In genomic region chr10:124117879-124118278, GRCh38 we compare ENCODE assay signal across 2 cellular contexts.
TF ChIP-seq lines count a peak whose summit lies in the region.

No MANE protein-coding gene starts in this region.

TF ChIP-seq in HEK293, 187 proteins besides CTCF, POLR2A, EP300 and RAD21:
- TF ChIP-seq KLF10 (tag by site-specific recombination; IDR thresholded peaks at IDR 0.05) (no peak), KLF9 (tag by site-specific recombination; IDR thresholded peaks at IDR 0.05; ENCODE audit: low read depth) (no peak), ZFHX2 (tag by site-specific recombination; conservative IDR thresholded peaks at IDR 0.05) (peak; percentile 49), ZBTB48 (tag by site-specific recombination; IDR thresholded peaks at IDR 0.05) (no peak), ZNF23 (tag by site-specific recombination; IDR thresholded peaks at IDR 0.05; ENCODE audit: borderline replicate concordance) (no peak)

TF ChIP-seq in K562, 482 proteins besides CTCF, POLR2A, EP300 and RAD21:
- TF ChIP-seq ZSCAN32 (CRISPR knock-in tag; IDR thresholded peaks at IDR 0.05) (peak; percentile 55; the same call in 1 of the 2 replicates), PRPF4 (IDR thresholded peaks at IDR 0.05; ENCODE audit: insufficient read depth, low read depth, low read length, poor library complexity, severe bottlenecking) (no peak), NFE2L1 (tag; IDR thresholded peaks at IDR 0.05; ENCODE audit: borderline replicate concordance, low read depth) (no peak), ATF7 (IDR thresholded peaks at IDR 0.05) (peak; percentile 65; the same call in 1 of the 2 replicates), ZNF263 (CRISPR knock-in tag; IDR thresholded peaks at IDR 0.05; ENCODE audit: borderline replicate concordance) (no peak), CEBPG (CRISPR knock-in tag; IDR thresholded peaks at IDR 0.05) (peak; percentile 78), CEBPG (tag; conservative IDR thresholded peaks at IDR 0.05 in 1 of 2, IDR thresholded peaks at IDR 0.05 in 1 of 2) (peak; percentile 92 to 94), JUND (IDR thresholded peaks at IDR 0.05; ENCODE audit: borderline replicate concordance, low read depth, low read length) (peak; percentile 43; the same call in 1 of the 2 replicates), JUND (tag; IDR thresholded peaks at IDR 0.05; ENCODE audit: borderline replicate concordance, low read depth, low read length) (no peak), XRCC3 (IDR thresholded peaks at IDR 0.05) (no peak), RNF2 (IDR thresholded peaks at IDR 0.05) (no peak), IRF9 (tag; IDR thresholded peaks at IDR 0.05) (peak; percentile 56; the same call in 1 of the 2 replicates), CHD2 (IDR thresholded peaks at IDR 0.05; ENCODE audit: low read depth, low read length) (no peak), RUNX1 (IDR thresholded peaks at IDR 0.05; ENCODE audit: low read depth) (no peak), ATF3 (IDR thresholded peaks at IDR 0.05) (peak; percentile 84), ATF3 (CRISPR knock-in tag; conservative IDR thresholded peaks at IDR 0.05) (no peak), L3MBTL2 (IDR thresholded peaks at IDR 0.05) (0 out of 2 replicates have a peak, but pooled peaks have one; percentile 31), CTBP1 (IDR thresholded peaks at IDR 0.05; ENCODE audit: borderline replicate concordance) (0 out of 2 replicates have a peak, but pooled peaks have one; percentile 32), RBBP5 (IDR thresholded peaks at IDR 0.05; ENCODE audit: borderline replicate concordance, insufficient read depth, low read length, poor library complexity, severe bottlenecking) (no peak), ZNF584 (CRISPR knock-in tag; IDR thresholded peaks at IDR 0.05; ENCODE audit: low read depth) (peak; percentile 71; the same call in 1 of the 2 replicates), TRIM24 (IDR thresholded peaks at IDR 0.05) (peak in 1 of 2 experiments; percentile 62; a peak in 1 of 4 replicates), SMAD4 (CRISPR knock-in tag; conservative IDR thresholded peaks at IDR 0.05) (no peak), CEBPB (tag; IDR thresholded peaks at IDR 0.05) (peak; percentile 63)
- TF ChIP-seq, protein P1, sequence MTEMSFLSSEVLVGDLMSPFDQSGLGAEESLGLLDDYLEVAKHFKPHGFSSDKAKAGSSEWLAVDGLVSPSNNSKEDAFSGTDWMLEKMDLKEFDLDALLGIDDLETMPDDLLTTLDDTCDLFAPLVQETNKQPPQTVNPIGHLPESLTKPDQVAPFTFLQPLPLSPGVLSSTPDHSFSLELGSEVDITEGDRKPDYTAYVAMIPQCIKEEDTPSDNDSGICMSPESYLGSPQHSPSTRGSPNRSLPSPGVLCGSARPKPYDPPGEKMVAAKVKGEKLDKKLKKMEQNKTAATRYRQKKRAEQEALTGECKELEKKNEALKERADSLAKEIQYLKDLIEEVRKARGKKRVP (CRISPR knock-in tag; IDR thresholded peaks at IDR 0.05) = peak; percentile 75
- TF ChIP-seq, protein P2, sequence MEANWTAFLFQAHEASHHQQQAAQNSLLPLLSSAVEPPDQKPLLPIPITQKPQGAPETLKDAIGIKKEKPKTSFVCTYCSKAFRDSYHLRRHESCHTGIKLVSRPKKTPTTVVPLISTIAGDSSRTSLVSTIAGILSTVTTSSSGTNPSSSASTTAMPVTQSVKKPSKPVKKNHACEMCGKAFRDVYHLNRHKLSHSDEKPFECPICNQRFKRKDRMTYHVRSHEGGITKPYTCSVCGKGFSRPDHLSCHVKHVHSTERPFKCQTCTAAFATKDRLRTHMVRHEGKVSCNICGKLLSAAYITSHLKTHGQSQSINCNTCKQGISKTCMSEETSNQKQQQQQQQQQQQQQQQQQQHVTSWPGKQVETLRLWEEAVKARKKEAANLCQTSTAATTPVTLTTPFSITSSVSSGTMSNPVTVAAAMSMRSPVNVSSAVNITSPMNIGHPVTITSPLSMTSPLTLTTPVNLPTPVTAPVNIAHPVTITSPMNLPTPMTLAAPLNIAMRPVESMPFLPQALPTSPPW (CRISPR knock-in tag; IDR thresholded peaks at IDR 0.05) = no peak
- TF ChIP-seq, protein P3, sequence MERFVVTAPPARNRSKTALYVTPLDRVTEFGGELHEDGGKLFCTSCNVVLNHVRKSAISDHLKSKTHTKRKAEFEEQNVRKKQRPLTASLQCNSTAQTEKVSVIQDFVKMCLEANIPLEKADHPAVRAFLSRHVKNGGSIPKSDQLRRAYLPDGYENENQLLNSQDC (CRISPR knock-in tag; IDR thresholded peaks at IDR 0.05) = no peak
- TF ChIP-seq, protein P4, sequence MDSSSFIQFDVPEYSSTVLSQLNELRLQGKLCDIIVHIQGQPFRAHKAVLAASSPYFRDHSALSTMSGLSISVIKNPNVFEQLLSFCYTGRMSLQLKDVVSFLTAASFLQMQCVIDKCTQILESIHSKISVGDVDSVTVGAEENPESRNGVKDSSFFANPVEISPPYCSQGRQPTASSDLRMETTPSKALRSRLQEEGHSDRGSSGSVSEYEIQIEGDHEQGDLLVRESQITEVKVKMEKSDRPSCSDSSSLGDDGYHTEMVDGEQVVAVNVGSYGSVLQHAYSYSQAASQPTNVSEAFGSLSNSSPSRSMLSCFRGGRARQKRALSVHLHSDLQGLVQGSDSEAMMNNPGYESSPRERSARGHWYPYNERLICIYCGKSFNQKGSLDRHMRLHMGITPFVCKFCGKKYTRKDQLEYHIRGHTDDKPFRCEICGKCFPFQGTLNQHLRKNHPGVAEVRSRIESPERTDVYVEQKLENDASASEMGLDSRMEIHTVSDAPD (CRISPR knock-in tag; IDR thresholded peaks at IDR 0.05) = no peak
TF ChIP-seq in K562: peak in this region for 12.
